13 cellular contexts compared by ENCODE assay signal in genomic region chr5:55634204-55634785, GRCh38.
A peak's percentile ranks its signal among the peaks of the same experiment; 100 is the strongest.
DNase-seq lines count a peak whose midpoint lies in the region; ATAC-seq and TF ChIP-seq lines count a peak whose summit lies in the region.
"Had no signal": no experiment of that assay in that cellular context is flagged by ENCODE, and none has a peak within 500 bp of the region (broad histone marks: within the 10 kb centered on the region; RNA-seq: fewer than 3 reads in every experiment).

No MANE protein-coding gene starts in this region.

- no peak for DNase-seq in activated naive CD8-positive, alpha-beta T cell treated with anti-CD3 and anti-CD28 coated beads for 36 hours
- DNase-seq in activated naive CD8-positive, alpha-beta T cell treated with anti-CD3 and anti-CD28 coated beads, Interleukin-2, amount 50 U/mL, for 24 hours: no peak
- no peak for DNase-seq in brain microvascular endothelial cell
- no peak for DNase-seq in mesothelial cell of epicardium (ENCODE audit: low spot score in 2 of 2, unreplicated experiment in 2 of 2)
- DNase-seq in upper lobe of right lung: no peak
- DNase-seq in NCI-H510A (lab: John Stamatoyannopoulos, UW): no peak
- DNase-seq in stimulated activated CD4-positive, alpha-beta T cell treated with anti-CD3 and anti-CD28 coated beads, Interleukin-12 subunit alpha, Interleukin-12 subunit beta, amount 100 ng/mL, for 4 hours: no peak
- no peak for DNase-seq in activated CD4-positive, CD25-positive, alpha-beta regulatory T cell (lab: John Stamatoyannopoulos, UW)
- DNase-seq: activated effector memory CD4-positive, alpha-beta T cell treated with Interleukin-2 at 50 U/mL for 16 hours; NCI-H2171; nucleus accumbens had no signal

- peaks cover 11% of the 10 kb centered on the region for H3K4me1 Mint-ChIP-seq in activated naive CD8-positive, alpha-beta T cell treated with anti-CD3 and anti-CD28 coated beads for 36 hours
- H3K4me1 Mint-ChIP-seq in activated naive CD8-positive, alpha-beta T cell treated with anti-CD3 and anti-CD28 coated beads, Interleukin-2, amount 50 U/mL, for 24 hours: peaks cover 11% of the 10 kb centered on the region
- peaks cover 31% of the 10 kb centered on the region for H3K4me1 Mint-ChIP-seq in mesothelial cell of epicardium

- no peaks in the 10 kb centered on the region for H3K36me3 ChIP-seq in brain microvascular endothelial cell (replicated peaks)
- H3K36me3 ChIP-seq in upper lobe of right lung: no peaks in the 10 kb centered on the region

- intact Hi-C loops in upper lobe of right lung (cut with DNase I): no loop called here

- H3K36me3 Mint-ChIP-seq in activated naive CD8-positive, alpha-beta T cell treated with anti-CD3 and anti-CD28 coated beads for 36 hours: peaks cover 10% of the 10 kb centered on the region
- peaks cover 15% of the 10 kb centered on the region for H3K36me3 Mint-ChIP-seq in activated naive CD8-positive, alpha-beta T cell treated with anti-CD3 and anti-CD28 coated beads, Interleukin-2, amount 50 U/mL, for 24 hours (ENCODE audit: low read depth)
- peaks cover 11% of the 10 kb centered on the region for H3K36me3 Mint-ChIP-seq in mesothelial cell of epicardium

- no peak overlapping the region for H3K4me3 ChIP-seq in brain microvascular endothelial cell (ENCODE audit: low read depth, low read length)
- peak overlapping the region; percentile 9 for H3K4me3 ChIP-seq in upper lobe of right lung
- H3K4me3 ChIP-seq: GM12878 had no signal

- H3K4me3 Mint-ChIP-seq in activated naive CD8-positive, alpha-beta T cell treated with anti-CD3 and anti-CD28 coated beads for 36 hours: no peak overlapping the region
- no peak overlapping the region for H3K4me3 Mint-ChIP-seq in activated naive CD8-positive, alpha-beta T cell treated with anti-CD3 and anti-CD28 coated beads, Interleukin-2, amount 50 U/mL, for 24 hours
- no peak overlapping the region for H3K4me3 Mint-ChIP-seq in mesothelial cell of epicardium

- no peaks in the 10 kb centered on the region for H3K27me3 Mint-ChIP-seq in activated naive CD8-positive, alpha-beta T cell treated with anti-CD3 and anti-CD28 coated beads for 36 hours
- no peaks in the 10 kb centered on the region for H3K27me3 Mint-ChIP-seq in activated naive CD8-positive, alpha-beta T cell treated with anti-CD3 and anti-CD28 coated beads, Interleukin-2, amount 50 U/mL, for 24 hours
- H3K27me3 Mint-ChIP-seq in mesothelial cell of epicardium (ENCODE audit: low read depth): no peaks in the 10 kb centered on the region

- in situ Hi-C loops in brain microvascular endothelial cell (cut with HindIII; ENCODE audit: low pct_ligation_motif_present, low sequenced_read_pairs): no loop called here

- H3K27me3 ChIP-seq in brain microvascular endothelial cell (replicated peaks): no peaks in the 10 kb centered on the region
- no peaks in the 10 kb centered on the region for H3K27me3 ChIP-seq in upper lobe of right lung

- H3K27ac ChIP-seq in brain microvascular endothelial cell (peak overlapping the region; percentile 9), upper lobe of right lung (peak overlapping the region; percentile 64)
- H3K27ac ChIP-seq: C4-2B had no signal

- no peak for ATAC-seq in activated naive CD8-positive, alpha-beta T cell treated with anti-CD3 and anti-CD28 coated beads, Interleukin-2, amount 50 U/mL, for 24 hours
- ATAC-seq in upper lobe of right lung: no peak
- ATAC-seq: GM12878 had no signal

- TF ChIP-seq CTCF in brain microvascular endothelial cell (IDR thresholded peaks at IDR 0.05; ENCODE audit: low read depth, low read length, missing control alignments): no peak
- no peak for TF ChIP-seq CTCF in mesothelial cell of epicardium (IDR thresholded peaks at IDR 0.05; ENCODE audit: unreplicated experiment)
- no peak for TF ChIP-seq CTCF in upper lobe of right lung (IDR thresholded peaks at IDR 0.05)

- H3K27ac Mint-ChIP-seq in activated naive CD8-positive, alpha-beta T cell treated with anti-CD3 and anti-CD28 coated beads for 36 hours: peak overlapping the region; percentile 71
- no peak overlapping the region for H3K27ac Mint-ChIP-seq in activated naive CD8-positive, alpha-beta T cell treated with anti-CD3 and anti-CD28 coated beads, Interleukin-2, amount 50 U/mL, for 24 hours
- H3K27ac Mint-ChIP-seq in mesothelial cell of epicardium: peak overlapping the region; percentile 30

- H3K9me3 ChIP-seq in upper lobe of right lung: no peaks in the 10 kb centered on the region

- peaks cover 29% of the 10 kb centered on the region for H3K4me1 ChIP-seq in upper lobe of right lung

- no peaks in the 10 kb centered on the region for H3K9me3 Mint-ChIP-seq in activated naive CD8-positive, alpha-beta T cell treated with anti-CD3 and anti-CD28 coated beads for 36 hours
- H3K9me3 Mint-ChIP-seq in activated naive CD8-positive, alpha-beta T cell treated with anti-CD3 and anti-CD28 coated beads, Interleukin-2, amount 50 U/mL, for 24 hours: no peaks in the 10 kb centered on the region
- H3K9me3 Mint-ChIP-seq in mesothelial cell of epicardium: no peaks in the 10 kb centered on the region
